In genomic region chr12:87020071-87020470, GRCh38 we compare ENCODE assay signal across 1 cellular context.
TF ChIP-seq lines count a peak whose summit lies in the region.

No MANE protein-coding gene starts in this region.

TF ChIP-seq in GM23338, 12 proteins besides CTCF, POLR2A, EP300 and RAD21 (continued from another document):
- TF ChIP-seq REST (IDR thresholded peaks at IDR 0.05; ENCODE audit: unreplicated experiment) (no peak), JUNB (IDR thresholded peaks at IDR 0.05; ENCODE audit: unreplicated experiment) (no peak), EZH2 (IDR thresholded peaks at IDR 0.05; ENCODE audit: low read depth, unreplicated experiment) (no peak)
